Comparison of ENCODE assay signal across 13 cellular contexts in genomic region chr1:27571439-27572018, GRCh38. TPM values are rescaled to one million over a fixed set of nuclear protein-coding genes. Genes with fewer than 3 reads are reported as not detected.
A peak's percentile ranks its signal among the peaks of the same experiment; 100 is the strongest.
DNase-seq lines count a peak whose midpoint lies in the region; ATAC-seq, FAIRE-seq and TF ChIP-seq lines count a peak whose summit lies in the region.
"Had no signal": no experiment of that assay in that cellular context is flagged by ENCODE, and none has a peak within 500 bp of the region (broad histone marks: within the 10 kb centered on the region; RNA-seq: fewer than 3 reads in every experiment).

No MANE protein-coding gene starts in this region.

- BruUV-seq in HCT116 (replicated peaks; lab: Mats Ljungman, UMichigan) = no TSS peak

- H3K27ac ChIP-seq in HCT116 (ENCODE audit: low read depth, low read length) (peak overlapping the region; percentile 24; the same call in 1 of the 2 replicates), ascending aorta (peak overlapping the region; percentile 93 to 96), gastrocnemius medialis (peak overlapping the region; percentile 95 to 100 (median 98))
- H3K27ac ChIP-seq: HL-60 had no signal

- RAD21 ChIA-PET in HCT116 (lab: Charles Lee; ENCODE audit: low non-redundant PET in 1 of 2, low total read pairs in 2 of 2, uncharacterized antibody in 2 of 2, unreplicated experiment in 2 of 2) = no interaction called here

- ATAC-seq in HCT116 (no peak), gastrocnemius medialis (no peak), HG02642 (IDR thresholded peaks at IDR 0.05; ENCODE audit: poor library complexity, unreplicated experiment) (no peak)

- POLR2A ChIA-PET in HCT116 (lab: Charles Lee) = interaction anchor here (1.4 kb wide), 1 partner anchor 81 kb away, joined by 4 read pairs; the partner anchor contains the start of gene WASF2

- TF ChIP-seq POLR2A in HCT116 (IDR thresholded peaks at IDR 0.05; ENCODE audit: borderline replicate concordance, extremely low read depth, insufficient read depth, insufficient read length) (no peak), gastrocnemius medialis (IDR thresholded peaks at IDR 0.05) (no peak)

- no peak for TF ChIP-seq CTCF in HCT116 (IDR thresholded peaks at IDR 0.05 in 2 of 3, conservative IDR thresholded peaks at IDR 0.05 in 1 of 3; ENCODE audit: borderline replicate concordance in 1 of 3, insufficient read depth in 1 of 3, low read depth in 2 of 3, low read length in 2 of 3)
- TF ChIP-seq CTCF in ascending aorta (IDR thresholded peaks at IDR 0.05) = no peak
- TF ChIP-seq CTCF in gastrocnemius medialis (IDR thresholded peaks at IDR 0.05 in 4 of 5, conservative IDR thresholded peaks at IDR 0.05 in 1 of 5) = no peak

- intact Hi-C loops in HCT116 (cut with micrococcal nuclease) (no loop called here), ascending aorta (cut with DNase I) (no loop called here), gastrocnemius medialis (cut with DNase I; ENCODE audit: low total_unique reads) (loop anchor here (10.0 kb wide), 1 partner anchor 1337 kb away; the partner anchor contains the start of gene CEP85)

- peak overlapping the region; percentile 89 for H3K4me2 ChIP-seq in HCT116 (ENCODE audit: low read length)

- in situ Hi-C loops in gastrocnemius medialis (cut with MboI; ENCODE audit: low sequenced_read_pairs in 4 of 4) = no loop called here

- FAIRE-seq in HTR-8/SVneo (lab: Jason Lieb, UNC) = no peak
- FAIRE-seq: bronchial epithelial cell, islet of Langerhans had no signal

- H3K4me1 ChIP-seq in HCT116 (ENCODE audit: control insufficient read depth in 1 of 2, insufficient read depth in 2 of 2, low read length in 2 of 2) (peaks cover 56 to 74% of the 10 kb centered on the region in 2 experiments), ascending aorta (peaks cover 66 to 92% of the 10 kb centered on the region in 2 donors), gastrocnemius medialis (peaks cover 89% of the 10 kb centered on the region in 2 donors)

- no peak overlapping the region for H3K9ac ChIP-seq in HCT116 (ENCODE audit: low read length)

- CTCF ChIA-PET in HCT116 (lab: Charles Lee) = interaction anchor here (2.1 kb wide), 1 partner anchor 14 kb away, joined by 24 read pairs; no protein-coding TSS in a partner anchor

- H3K9me3 ChIP-seq in HCT116 (ENCODE audit: control insufficient read depth in 1 of 2, insufficient read depth in 1 of 2, low read depth in 1 of 2, low read length in 2 of 2) (no peaks in the 10 kb centered on the region), ascending aorta (no peaks in the 10 kb centered on the region), gastrocnemius medialis (no peaks in the 10 kb centered on the region)

- no peaks in the 10 kb centered on the region for H3K27me3 ChIP-seq in HCT116 (ENCODE audit: insufficient read depth, low read length)
- H3K27me3 ChIP-seq in ascending aorta = no peaks in the 10 kb centered on the region
- no peaks in the 10 kb centered on the region for H3K27me3 ChIP-seq in gastrocnemius medialis

- no peak for DNase-seq in HCT116 (ENCODE audit: low read depth, low spot score)
- DNase-seq in ascending aorta (ENCODE audit: low spot score in 2 of 2) = no peak
- DNase-seq in islet precursor cell = peak; percentile 78
- DNase-seq in gastrocnemius medialis = peak in 1 of 2 donors; percentile 71
- DNase-seq in GF-D8 (lab: John Stamatoyannopoulos, UW) = no peak
- DNase-seq in HTR-8/SVneo (ENCODE audit: insufficient read length, low spot score) = no peak
- DNase-seq in inferior parietal cortex (ENCODE audit: extremely low spot score) = no peak
- DNase-seq: EL, OCI-M1 had no signal

- H4K20me1 ChIP-seq in HCT116 (ENCODE audit: insufficient read depth) = no peaks in the 10 kb centered on the region; the same call in 1 of the 2 replicates

- H3K9me2 ChIP-seq in HCT116 (ENCODE audit: insufficient read depth) = no peaks in the 10 kb centered on the region

- no peak overlapping the region for H3K4me3 ChIP-seq in HCT116 (replicated peaks in 1 of 2; ENCODE audit: low read depth in 1 of 2, low read length in 2 of 2)
- peak overlapping the region; percentile 30 to 43 for H3K4me3 ChIP-seq in ascending aorta
- H3K4me3 ChIP-seq in gastrocnemius medialis = peak overlapping the region; percentile 11 to 44 (median 40)

- H2AFZ ChIP-seq in HCT116 (ENCODE audit: low read depth, low read length, poor library complexity, severe bottlenecking) = no peak overlapping the region

- no peak for TF ChIP-seq RAD21 in HCT116 (IDR thresholded peaks at IDR 0.05; ENCODE audit: low read depth)

- H3K79me2 ChIP-seq in HCT116 (ENCODE audit: insufficient read depth, low read length) = peaks cover 55% of the 10 kb centered on the region

- H3K36me3 ChIP-seq in HCT116 (ENCODE audit: control insufficient read depth in 1 of 2, insufficient read depth in 2 of 2, low read length in 2 of 2) (no peaks in the 10 kb centered on the region), ascending aorta (no peaks in the 10 kb centered on the region), gastrocnemius medialis (no peaks in the 10 kb centered on the region)

TF ChIP-seq in HCT116, 20 proteins besides CTCF, POLR2A, EP300 and RAD21:
- TF ChIP-seq ELF1 (IDR thresholded peaks at IDR 0.05; ENCODE audit: borderline replicate concordance, low read depth) (no peak), EGR1 (IDR thresholded peaks at IDR 0.05; ENCODE audit: low read depth) (no peak), ZBTB33 (IDR thresholded peaks at IDR 0.05; ENCODE audit: extremely low read depth, insufficient replicate concordance, low read length) (no peak)
- TF ChIP-seq, protein P1, sequence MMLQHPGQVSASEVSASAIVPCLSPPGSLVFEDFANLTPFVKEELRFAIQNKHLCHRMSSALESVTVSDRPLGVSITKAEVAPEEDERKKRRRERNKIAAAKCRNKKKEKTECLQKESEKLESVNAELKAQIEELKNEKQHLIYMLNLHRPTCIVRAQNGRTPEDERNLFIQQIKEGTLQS (IDR thresholded peaks at IDR 0.05) = no peak

RNA-seq across cellular contexts. Expression of gene AHDC1, which starts 32.4 kb away (rescaled TPM):
- total RNA-seq in HCT116 (2021; ENCODE audit: unreplicated experiment) = 33.7 TPM
- 26.1 and 30.5 TPM in 2 replicates for polyA plus RNA-seq in HCT116 (2012)
- total RNA-seq in ascending aorta = 205 TPM
- total RNA-seq in gastrocnemius medialis = 10 to 100 TPM; 22.2 to 57.9 (median 35.2) TPM

Comparison
In these comparisons a context has a peak if more than half of its experiments do, and no peak if none do; other contexts are left out.
1. H3K27ac ChIP-seq: peak in every context shown above with its lines; median percentile 98 in gastrocnemius medialis; 94 in ascending aorta; 24 in HCT116.
2. H3K4me3 ChIP-seq: peak in ascending aorta (2 of 2) and gastrocnemius medialis (4 of 4); none in HCT116 (0 of 2).